ENCODE assay signal across 9 cellular contexts in the genomic region with DNA sequence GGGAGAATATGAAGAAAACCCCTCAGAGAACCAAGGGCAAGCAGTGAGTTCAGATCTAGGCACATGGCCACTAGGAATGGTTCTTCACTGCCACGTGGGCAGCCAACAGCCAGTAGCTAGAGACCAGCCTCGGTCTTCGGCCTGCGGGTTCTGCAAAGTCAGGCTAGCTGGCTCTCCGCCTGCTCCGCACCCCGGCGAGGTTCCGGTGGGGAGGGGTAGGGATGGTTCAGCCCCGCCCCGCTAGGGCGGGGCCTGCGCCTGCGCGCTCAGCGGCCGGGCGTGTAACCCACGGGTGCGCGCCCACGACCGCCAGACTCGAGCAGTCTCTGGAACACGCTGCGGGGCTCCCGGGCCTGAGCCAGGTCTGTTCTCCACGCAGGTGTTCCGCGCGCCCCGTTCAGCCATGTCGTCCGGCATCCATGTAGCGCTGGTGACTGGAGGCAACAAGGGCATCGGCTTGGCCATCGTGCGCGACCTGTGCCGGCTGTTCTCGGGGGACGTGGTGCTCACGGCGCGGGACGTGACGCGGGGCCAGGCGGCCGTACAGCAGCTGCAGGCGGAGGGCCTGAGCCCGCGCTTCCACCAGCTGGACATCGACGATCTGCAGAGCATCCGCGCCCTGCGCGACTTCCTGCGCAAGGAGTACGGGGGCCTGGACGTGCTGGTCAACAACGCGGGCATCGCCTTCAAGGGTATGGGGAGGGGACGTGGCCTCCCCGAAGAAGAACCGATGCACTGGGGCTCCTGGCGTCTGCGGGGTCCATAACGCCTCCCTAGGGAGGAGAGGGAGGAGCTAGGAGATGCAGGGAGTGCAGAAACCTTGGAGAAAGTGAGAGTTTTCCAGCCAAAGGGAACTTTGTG. TPM values are rescaled to one million over a fixed set of nuclear protein-coding genes. Genes with fewer than 3 reads are reported as not detected.
DNase-seq lines count a peak whose midpoint lies in the region; ATAC-seq and TF ChIP-seq lines count a peak whose summit lies in the region.
"Had no signal": no experiment of that assay in that cellular context is flagged by ENCODE, and none has a peak within 500 bp of the region (broad histone marks: within the 10 kb centered on the region; RNA-seq: fewer than 3 reads in every experiment).

A gene (plus strand): TSS at position 312 of the 861 bp plus-strand sequence. CDS start 92 bp downstream, at position 404.

- peaks cover 0 to 15% of the 10 kb centered on the region in 2 donors for H3K36me3 ChIP-seq in left lung

- H3K9me3 ChIP-seq in left lung, result peaks cover 0 to 6% of the 10 kb centered on the region in 2 donors

- peaks cover 5 to 37% of the 10 kb centered on the region in 2 donors for H3K4me1 ChIP-seq in left lung

- H3K27ac ChIP-seq in left lung, result peak within 1 kb of the TSS; percentile 41 to 84

- H3K4me3 ChIP-seq in AG09309 (ENCODE audit: control insufficient read depth, low read depth, low read length) (peak within 1 kb of the TSS; percentile 75), left lung (peak within 1 kb of the TSS; percentile 72 to 90)

- peak; percentile 74 for DNase-seq in AG09309 (ENCODE audit: low read depth)
- DNase-seq in NCI-H524 treated with DMSO at 0.1 percent for 48 hours (lab: John Stamatoyannopoulos, UW), result peak; percentile 50
- peak; percentile 89 to 91 for DNase-seq in activated CD4-positive, alpha-beta T cell treated with anti-CD3 and anti-CD28 coated beads, Interleukin-2, amount 50 U/mL, for 48 hours
- peak; percentile 80 for DNase-seq in dermis blood vessel endothelial cell
- DNase-seq in left lung, result peak; percentile 98 to 100
- peak; percentile 86 for DNase-seq in stimulated activated CD4-positive, alpha-beta T cell treated with anti-CD3 and anti-CD28 coated beads, Interleukin-2, amount 100 ng/mL, for 4 hours (ENCODE audit: low read depth)

- TF ChIP-seq CTCF in AG09309 (IDR thresholded peaks at IDR 0.05; ENCODE audit: control insufficient read depth, insufficient read depth, low read depth, low read length, missing control alignments), result no peak
- TF ChIP-seq CTCF in left lung (IDR thresholded peaks at IDR 0.05), result peak in 1 of 2 donors; percentile 22

- intact Hi-C loops in left lung (cut with DNase I), result no loop called here

- H3K27me3 ChIP-seq in left lung, result no peaks in the 10 kb centered on the region

- ATAC-seq in GM19043 (IDR thresholded peaks at IDR 0.05; ENCODE audit: low read depth, unreplicated experiment), result peak; percentile 95
- ATAC-seq in HG03378 (IDR thresholded peaks at IDR 0.05; ENCODE audit: unreplicated experiment), result peak; percentile 83
- ATAC-seq in left lung, result peak; percentile 99
- ATAC-seq: HCT116 had no signal

RNA-seq across cellular contexts. Expression of the gene that starts here (rescaled TPM):
- total RNA-seq in dermis blood vessel endothelial cell (37.3 and 84.5 TPM in 2 replicates), left lung (10 to 100 TPM; 64.1 to 83.4 TPM)

Comparison
In these comparisons a context has a peak if more than half of its experiments do, and no peak if none do; other contexts are left out.
1. Peak in every context shown above with its lines: DNase-seq, ATAC-seq, H3K4me3 ChIP-seq and H3K27ac ChIP-seq.